In genomic region chr3:186152889-186153292, GRCh38 we compare ENCODE assay signal across 9 cellular contexts. TPM values are rescaled to one million over a fixed set of nuclear protein-coding genes. Genes with fewer than 3 reads are reported as not detected.
DNase-seq lines count a peak whose midpoint lies in the region; ATAC-seq and TF ChIP-seq lines count a peak whose summit lies in the region.
"Had no signal": no experiment of that assay in that cellular context is flagged by ENCODE, and none has a peak within 500 bp of the region (broad histone marks: within the 10 kb centered on the region; RNA-seq: fewer than 3 reads in every experiment).

No MANE protein-coding gene starts in this region.

- H3K27ac ChIP-seq in GM23338 (ENCODE audit: low read depth): no peak overlapping the region

- no peak for TF ChIP-seq CTCF in GM23338 (conservative IDR thresholded peaks at IDR 0.05; ENCODE audit: low read depth in 2 of 2)

- H3K4me2 ChIP-seq in GM23338: no peak overlapping the region

- H4K20me1 ChIP-seq in GM23338 (replicated peaks; ENCODE audit: insufficient read depth): no peaks in the 10 kb centered on the region

- DNase-seq in Kasumi-1 (lab: John Stamatoyannopoulos, UW): peak; percentile 82 to 83
- DNase-seq in naive B cell: peak; percentile 80
- no peak for DNase-seq in cerebellum (ENCODE audit: low spot score)
- DNase-seq in effector CD8-positive, alpha-beta T cell (lab: John Stamatoyannopoulos, UW): no peak
- no peak for DNase-seq in GM23338 (ENCODE audit: low spot score)
- DNase-seq in COLO829 (ENCODE audit: low spot score): no peak

- H3K4me3 Mint-ChIP-seq in naive B cell: peak overlapping the region; percentile 17 to 83 (median 56)
- no peak overlapping the region for H3K4me3 Mint-ChIP-seq in GM23338

- H3K4me1 ChIP-seq in GM23338 (ENCODE audit: insufficient read depth): no peaks in the 10 kb centered on the region

- H2AFZ ChIP-seq in GM23338: no peak overlapping the region

- no peaks in the 10 kb centered on the region for H3K36me3 ChIP-seq in GM23338 (ENCODE audit: insufficient read depth)

- peaks cover 0 to 10% (median 0%) of the 10 kb centered on the region in 3 donors for H3K27me3 Mint-ChIP-seq in naive B cell
- H3K27me3 Mint-ChIP-seq in GM23338 (ENCODE audit: insufficient read depth, low read depth, poor library complexity): peaks cover 8% of the 10 kb centered on the region

- H3K9me2 ChIP-seq in GM23338 (ENCODE audit: insufficient read depth): no peaks in the 10 kb centered on the region

- H3K9me3 Mint-ChIP-seq in naive B cell: no peaks in the 10 kb centered on the region
- no peaks in the 10 kb centered on the region for H3K9me3 Mint-ChIP-seq in GM23338

- H3K27ac Mint-ChIP-seq in naive B cell (peak overlapping the region; percentile 90 to 98 (median 96)), GM23338 (no peak overlapping the region)

- H3K27me3 ChIP-seq in GM23338 (ENCODE audit: insufficient read depth): no peaks in the 10 kb centered on the region

- H3K79me2 ChIP-seq in GM23338 (replicated peaks; ENCODE audit: insufficient read depth): no peaks in the 10 kb centered on the region

- H3K4me3 ChIP-seq in GM23338: no peak overlapping the region

- H3K4me1 Mint-ChIP-seq in naive B cell (peaks cover 28 to 47% (median 41%) of the 10 kb centered on the region in 3 donors), GM23338 (peaks cover 10% of the 10 kb centered on the region; the same call in 2 of the 3 replicates)

- H3K36me3 Mint-ChIP-seq in naive B cell (no peaks in the 10 kb centered on the region), GM23338 (ENCODE audit: low read depth) (no peaks in the 10 kb centered on the region)

- H3F3A ChIP-seq in GM23338 (replicated peaks; ENCODE audit: low read depth): no peaks in the 10 kb centered on the region

- ATAC-seq in GM18870 (IDR thresholded peaks at IDR 0.05; ENCODE audit: unreplicated experiment): peak; percentile 71
- peak; percentile 87 for ATAC-seq in HG02610 (IDR thresholded peaks at IDR 0.05; ENCODE audit: unreplicated experiment)
- peak; percentile 86 to 91 for ATAC-seq in naive B cell (ENCODE audit: low read depth in 2 of 2)
- ATAC-seq in GM23338: no peak
- ATAC-seq: Panc1 had no signal

TF ChIP-seq in GM23338, 12 proteins besides CTCF, POLR2A, EP300 and RAD21 (continues in another document):
- TF ChIP-seq ZNF331 (CRISPR knock-in tag; IDR thresholded peaks at IDR 0.05; ENCODE audit: low read depth) (no peak), NANOG (IDR thresholded peaks at IDR 0.05; ENCODE audit: borderline replicate concordance) (no peak), ETS1 (IDR thresholded peaks at IDR 0.05) (no peak), ZNF114 (CRISPR knock-in tag; IDR thresholded peaks at IDR 0.05) (no peak), JUNB (IDR thresholded peaks at IDR 0.05; ENCODE audit: unreplicated experiment) (no peak), ZNF462 (CRISPR knock-in tag; IDR thresholded peaks at IDR 0.05) (no peak), POLR2AphosphoS5 (IDR thresholded peaks at IDR 0.05; ENCODE audit: low read depth) (no peak), REST (IDR thresholded peaks at IDR 0.05; ENCODE audit: unreplicated experiment) (no peak), EZH2phosphoT487 (IDR thresholded peaks at IDR 0.05; ENCODE audit: unreplicated experiment) (no peak), STAT1 (IDR thresholded peaks at IDR 0.05; ENCODE audit: unreplicated experiment) (no peak)

RNA-seq across cellular contexts. Expression of gene ETV5, which starts 44.0 kb away (rescaled TPM):
- polyA plus RNA-seq in naive B cell (ENCODE audit: low read depth in 6 of 6) (1 to 10 TPM in 5 of 6 donors, under 1 TPM in 1; 0.96 to 1.7 (median 1.1) TPM), GM23338 (2016; fragmentation: Nextera tagmentation; extraction: Ambion mirVana) (32.2 and 33.5 TPM in 2 replicates)
- total RNA-seq in cerebellum: 44.8 TPM
- total RNA-seq in GM23338 (2014; rRNA removed; shearing (Covaris generic)): 48.4 and 57.1 TPM in 2 replicates

Comparison
In these comparisons a context has a peak if more than half of its experiments do, and no peak if none do; other contexts are left out.
1. DNase-seq: peak in Kasumi-1 (2 of 2) and naive B cell (single experiment); none in cerebellum (single experiment), effector CD8-positive, alpha-beta T cell (single experiment), GM23338 (single experiment) and COLO829 (single experiment).